ENCODE assay signal across 13 cellular contexts in the genomic region with DNA sequence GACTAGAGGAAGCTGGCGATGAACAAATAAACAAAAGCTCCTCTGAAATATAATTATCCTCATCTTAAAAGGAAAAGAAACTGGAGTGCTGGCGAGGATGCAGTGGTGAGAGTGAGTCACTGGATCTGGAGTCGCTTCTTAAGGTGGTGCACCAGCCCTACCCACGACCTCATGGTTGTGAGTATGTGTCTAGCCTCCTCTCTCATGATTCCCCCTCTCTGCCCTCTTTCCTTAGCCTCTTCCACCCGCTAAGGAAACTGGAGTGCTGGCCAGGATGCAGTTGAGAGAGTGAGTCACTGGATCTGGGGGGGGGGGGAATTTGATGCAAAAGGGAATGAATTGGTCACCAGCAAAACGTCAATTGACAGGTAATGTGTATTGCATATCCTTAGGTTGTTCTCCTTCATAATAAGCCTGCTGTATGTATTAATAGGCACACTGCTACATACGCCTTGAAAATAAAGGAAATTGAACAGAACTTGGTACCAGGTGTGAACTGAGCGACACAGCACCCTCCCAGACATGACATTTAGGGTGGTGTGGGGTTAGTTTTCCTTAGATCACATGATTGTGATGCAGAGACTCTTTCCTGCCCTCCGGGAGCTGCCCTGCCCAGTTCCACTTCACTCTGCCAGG. TPM values are rescaled to one million over a fixed set of nuclear protein-coding genes. Genes with fewer than 3 reads are reported as not detected.
DNase-seq lines count a peak whose midpoint lies in the region; TF ChIP-seq lines count a peak whose summit lies in the region.
"Had no signal": no experiment of that assay in that cellular context is flagged by ENCODE, and none has a peak within 500 bp of the region (broad histone marks: within the 10 kb centered on the region; RNA-seq: fewer than 3 reads in every experiment).

No MANE protein-coding gene starts in this region.

- no peaks in the 10 kb centered on the region for H4K20me1 ChIP-seq in hepatocyte (ENCODE audit: insufficient read depth, poor library complexity, severe bottlenecking)
- H4K20me1 ChIP-seq: BLaER1 had no signal

- H3K4me3 ChIP-seq in astrocyte of the cerebellum (ENCODE audit: low read depth, low read length): no peak overlapping the region
- no peak overlapping the region for H3K4me3 ChIP-seq in hepatocyte
- no peak overlapping the region for H3K4me3 ChIP-seq in adrenal gland
- H3K4me3 ChIP-seq: BLaER1, upper lobe of left lung had no signal

- no peak for TF ChIP-seq POLR2A in adrenal gland (IDR thresholded peaks at IDR 0.05)

- no peaks in the 10 kb centered on the region for H3K79me2 ChIP-seq in hepatocyte

- H3K4me2 ChIP-seq in hepatocyte: no peak overlapping the region
- H3K4me2 ChIP-seq: BLaER1 had no signal

- no peaks in the 10 kb centered on the region for H3K9me2 ChIP-seq in hepatocyte (replicated peaks; ENCODE audit: insufficient read depth)

- intact Hi-C loops in adrenal gland (cut with DNase I): no loop called here

- no peaks in the 10 kb centered on the region for H3K9me3 ChIP-seq in hepatocyte (ENCODE audit: low read depth)
- no peaks in the 10 kb centered on the region for H3K9me3 ChIP-seq in adrenal gland (replicated peaks in 1 of 3)
- H3K9me3 ChIP-seq: upper lobe of left lung had no signal

- WGBS in hepatocyte (ENCODE audit: low lambda C conversion rate, missing lambda C conversion rate): 68% methylated on average over 9 of the region's 9 CpGs
- WGBS in adrenal gland, 4 donors: 46 to 61% (median 55%) methylated on average over 9 of the region's 9 CpGs

- H3K27ac ChIP-seq in hepatocyte: no peak overlapping the region
- H3K27ac ChIP-seq in adrenal gland: no peak overlapping the region
- H3K27ac ChIP-seq: BLaER1, upper lobe of left lung had no signal

- in situ Hi-C loops in astrocyte of the cerebellum (cut with HindIII; ENCODE audit: low sequenced_read_pairs): loop anchor here (10.0 kb wide), 1 partner anchor 1331 kb away; no protein-coding TSS in a partner anchor

- no peaks in the 10 kb centered on the region for H3K27me3 ChIP-seq in hepatocyte
- H3K27me3 ChIP-seq in adrenal gland: peaks cover 10% of the 10 kb centered on the region
- H3K27me3 ChIP-seq: BLaER1, upper lobe of left lung had no signal

- TF ChIP-seq CTCF in astrocyte of the cerebellum (IDR thresholded peaks at IDR 0.05; ENCODE audit: low read depth, low read length, missing control alignments) (no peak), hepatocyte (IDR thresholded peaks at IDR 0.05; ENCODE audit: poor library complexity) (no peak), adrenal gland (IDR thresholded peaks at IDR 0.05) (no peak)

- no peaks in the 10 kb centered on the region for H3K36me3 ChIP-seq in hepatocyte (replicated peaks; ENCODE audit: insufficient read depth, low read depth)
- no peaks in the 10 kb centered on the region for H3K36me3 ChIP-seq in adrenal gland (replicated peaks in 1 of 2)
- H3K36me3 ChIP-seq: BLaER1, upper lobe of left lung had no signal

- H3K4me1 ChIP-seq in hepatocyte (ENCODE audit: insufficient read depth) (peaks cover 4% of the 10 kb centered on the region), adrenal gland (replicated peaks in 1 of 2) (peaks cover 0 to 6% of the 10 kb centered on the region in 2 donors)
- H3K4me1 ChIP-seq: upper lobe of left lung had no signal

- DNase-seq in AG08395 (ENCODE audit: low spot score) (peak; percentile 60), HPDE6-E6E7 (ENCODE audit: extremely low spot score) (peak; percentile 9), astrocyte of the cerebellum (ENCODE audit: low read depth) (peak; percentile 47), hepatocyte (ENCODE audit: low spot score) (peak; percentile 11), adrenal gland (no peak), SKM-1 treated with dmso at 0.1 percent for 144 hours (lab: John Stamatoyannopoulos, UW; ENCODE audit: unreplicated experiment) (no peak), amygdala (lab: John Stamatoyannopoulos, UW) (no peak), superior temporal gyrus (ENCODE audit: extremely low spot score) (no peak)
- DNase-seq: natural killer cell, NCI-H1930, small intestine, upper lobe of left lung had no signal

- H2AFZ ChIP-seq in hepatocyte: no peak overlapping the region

RNA-seq across cellular contexts. Expression of a gene that starts 36.3 kb away (rescaled TPM):
- total RNA-seq in hepatocyte (6.5 and 12.1 TPM in 2 replicates), adrenal gland (10 to 100 TPM in 2 of 8 donors, 1 to 10 TPM in 6; 4.0 to 12.2 (median 8.2) TPM)
- polyA plus RNA-seq in hepatocyte (7.8 and 9.4 TPM in 2 replicates), adrenal gland (1 to 10 TPM; 2.6 to 7.3 (median 5.2) TPM)

Comparison
In these comparisons a context has a peak if more than half of its experiments do, and no peak if none do; other contexts are left out.
1. DNase-seq: peak in AG08395 (single experiment), HPDE6-E6E7 (single experiment), astrocyte of the cerebellum (single experiment) and hepatocyte (single experiment); none in adrenal gland (0 of 7), SKM-1 treated with dmso at 0.1 percent for 144 hours (single experiment), amygdala (0 of 56) and superior temporal gyrus (single experiment).